12 cellular contexts compared by ENCODE assay signal in genomic region chr15:66670698-66671580, GRCh38. TPM values are rescaled to one million over a fixed set of nuclear protein-coding genes. Genes with fewer than 3 reads are reported as not detected.
DNase-seq lines count a peak whose midpoint lies in the region; ATAC-seq and TF ChIP-seq lines count a peak whose summit lies in the region.
"Had no signal": no experiment of that assay in that cellular context is flagged by ENCODE, and none has a peak within 500 bp of the region (broad histone marks: within the 10 kb centered on the region; RNA-seq: fewer than 3 reads in every experiment).

No MANE protein-coding gene starts in this region.

- H3K4me3 ChIP-seq in prostate gland (no peak overlapping the region), ascending aorta (no peak overlapping the region), sigmoid colon (no peak overlapping the region)
- H3K4me3 ChIP-seq: thoracic aorta had no signal

- 52% methylated on average over 23 of the region's 23 CpGs for WGBS in prostate gland
- 24 to 72% methylated on average over 20 of the region's 23 CpGs for WGBS in sigmoid colon, 2 donors

- H3K4me3 Mint-ChIP-seq in endothelial cell (ENCODE audit: unreplicated experiment): no peak overlapping the region
- H3K4me3 Mint-ChIP-seq: naive thymus-derived CD4-positive, alpha-beta T cell had no signal

- CTCF ChIA-PET in HEK293T (lab: Yijun Ruan, JAX): no interaction called here

- no peaks in the 10 kb centered on the region for H3K36me3 ChIP-seq in prostate gland
- no peaks in the 10 kb centered on the region for H3K36me3 ChIP-seq in ascending aorta
- no peaks in the 10 kb centered on the region for H3K36me3 ChIP-seq in sigmoid colon
- H3K36me3 ChIP-seq: thoracic aorta had no signal

- H3K27me3 ChIP-seq in prostate gland (replicated peaks; ENCODE audit: insufficient read depth) (no peaks in the 10 kb centered on the region), ascending aorta (no peaks in the 10 kb centered on the region), sigmoid colon (no peaks in the 10 kb centered on the region)

- TF ChIP-seq POLR2A in prostate gland (IDR thresholded peaks at IDR 0.05) (no peak), sigmoid colon (IDR thresholded peaks at IDR 0.05) (no peak)

- H3K9me3 Mint-ChIP-seq in endothelial cell (ENCODE audit: unreplicated experiment): no peaks in the 10 kb centered on the region

- H3K4me1 Mint-ChIP-seq in endothelial cell (ENCODE audit: unreplicated experiment): peaks cover 21% of the 10 kb centered on the region

- POLR2A ChIA-PET in HEK293T (lab: Yijun Ruan, JAX): interaction anchor here (1.3 kb wide), 1 partner anchor 26 kb away, joined by 3 read pairs; no protein-coding TSS in a partner anchor

- H3K9me3 ChIP-seq in prostate gland (no peaks in the 10 kb centered on the region), ascending aorta (peaks cover 0 to 3% of the 10 kb centered on the region in 2 donors), sigmoid colon (no peaks in the 10 kb centered on the region)
- H3K9me3 ChIP-seq: thoracic aorta had no signal

- TF ChIP-seq EP300 in sigmoid colon (IDR thresholded peaks at IDR 0.05): no peak

- H3K27me3 Mint-ChIP-seq in endothelial cell (ENCODE audit: unreplicated experiment): peaks cover 5% of the 10 kb centered on the region

- no peak for ATAC-seq in HG02642 (IDR thresholded peaks at IDR 0.05; ENCODE audit: poor library complexity, unreplicated experiment)
- ATAC-seq: naive thymus-derived CD4-positive, alpha-beta T cell had no signal

- H3K36me3 Mint-ChIP-seq in endothelial cell (ENCODE audit: low read depth, unreplicated experiment): no peaks in the 10 kb centered on the region
- H3K36me3 Mint-ChIP-seq: naive thymus-derived CD4-positive, alpha-beta T cell had no signal

- no peak for TF ChIP-seq CTCF in endothelial cell (IDR thresholded peaks at IDR 0.05; ENCODE audit: unreplicated experiment)
- no peak for TF ChIP-seq CTCF in prostate gland (IDR thresholded peaks at IDR 0.05)
- TF ChIP-seq CTCF in ascending aorta (IDR thresholded peaks at IDR 0.05): no peak
- TF ChIP-seq CTCF in sigmoid colon (IDR thresholded peaks at IDR 0.05): no peak

- peak; percentile 82 for DNase-seq in HEK293T (ENCODE audit: extremely low spot score)
- peak; percentile 97 for DNase-seq in NCI-H69 (lab: John Stamatoyannopoulos, UW)
- peak; percentile 33 for DNase-seq in endothelial cell (ENCODE audit: low spot score)
- DNase-seq in prostate gland (ENCODE audit: low spot score): peak; percentile 85
- DNase-seq in head of caudate nucleus: no peak
- no peak for DNase-seq in ascending aorta (ENCODE audit: low spot score in 2 of 2)
- no peak for DNase-seq in sigmoid colon
- DNase-seq: naive thymus-derived CD4-positive, alpha-beta T cell; SHP77 treated with DMSO at 0.1 percent for 48 hours; stimulated activated CD4-positive, alpha-beta T cell treated with anti-CD3 and anti-CD28 coated beads, Interleukin-1b, Interleukin-23, amount 100 ng/mL, for 48 hours had no signal

- H3K4me1 ChIP-seq in prostate gland (replicated peaks): no peaks in the 10 kb centered on the region
- H3K4me1 ChIP-seq in ascending aorta: no peaks in the 10 kb centered on the region
- no peaks in the 10 kb centered on the region for H3K4me1 ChIP-seq in sigmoid colon

- peak overlapping the region in 1 of 2 donors; percentile 67 for H3K27ac ChIP-seq in prostate gland
- H3K27ac ChIP-seq in ascending aorta: no peak overlapping the region
- H3K27ac ChIP-seq in sigmoid colon: no peak overlapping the region
- H3K27ac ChIP-seq: thoracic aorta had no signal

- H3K27ac Mint-ChIP-seq in endothelial cell (ENCODE audit: unreplicated experiment): no peak overlapping the region

- intact Hi-C loops in prostate gland (cut with DNase I) (no loop called here), head of caudate nucleus (cut with DNase I) (no loop called here), ascending aorta (cut with DNase I) (no loop called here), sigmoid colon (cut with DNase I) (no loop called here)

TF ChIP-seq in HEK293T, 16 proteins besides CTCF, POLR2A, EP300 and RAD21:
- TF ChIP-seq HDGF (IDR thresholded peaks at IDR 0.05; ENCODE audit: borderline replicate concordance) (no peak), BHLHE40 (IDR thresholded peaks at IDR 0.05; ENCODE audit: borderline replicate concordance) (no peak), CTBP1 (IDR thresholded peaks at IDR 0.05; ENCODE audit: borderline replicate concordance) (no peak), ZNF384 (IDR thresholded peaks at IDR 0.05) (no peak)

RNA-seq across cellular contexts. Expression of gene SMAD6, which starts 31.1 kb away (rescaled TPM):
- total RNA-seq in endothelial cell (ENCODE audit: unreplicated experiment) (21.3 TPM), prostate gland (10 to 100 TPM; 14.8 to 51.2 TPM), ascending aorta (140 TPM), sigmoid colon (1 to 10 TPM; 4.8 to 8.0 (median 5.8) TPM)
- polyA plus RNA-seq in sigmoid colon: 1 to 10 TPM; 1.8 to 9.2 (median 1.8) TPM
- polyA plus RNA-seq: naive thymus-derived CD4-positive, alpha-beta T cell had no signal

Comparison
In these comparisons a context has a peak if more than half of its experiments do, and no peak if none do; other contexts are left out.
1. DNase-seq: peak in HEK293T (single experiment), NCI-H69 (single experiment), endothelial cell (single experiment) and prostate gland (single experiment); none in head of caudate nucleus (0 of 42), ascending aorta (0 of 2) and sigmoid colon (single experiment).